8 cellular contexts compared by ENCODE assay signal in genomic region chr3:197186887-197187588, GRCh38.
DNase-seq lines count a peak whose midpoint lies in the region; ATAC-seq and TF ChIP-seq lines count a peak whose summit lies in the region.

No MANE protein-coding gene starts in this region.

- no peaks in the 10 kb centered on the region for H3K27me3 ChIP-seq in endodermal cell (ENCODE audit: control insufficient read depth, insufficient read depth, low read length, poor library complexity, severe bottlenecking)

- in situ Hi-C loops in SK-MEL-5 (cut with HindIII; ENCODE audit: low pct_unique_long_range_greater_than_20kb, low sequenced_read_pairs), result no loop called here

- no peaks in the 10 kb centered on the region for H3K9me3 Mint-ChIP-seq in endodermal cell

- no peaks in the 10 kb centered on the region for H3K27me3 Mint-ChIP-seq in endodermal cell (ENCODE audit: insufficient read depth)

- peak; percentile 83 for DNase-seq in DMS153 treated with DMSO at 0.1 percent for 48 hours (lab: John Stamatoyannopoulos, UW; ENCODE audit: unreplicated experiment)
- DNase-seq in NCI-H1105 (lab: John Stamatoyannopoulos, UW), result peak; percentile 79
- DNase-seq in SK-MEL-5 (ENCODE audit: low read depth, low spot score), result peak; percentile 76
- DNase-seq in endodermal cell, result no peak
- DNase-seq in middle frontal gyrus (ENCODE audit: extremely low spot score, low spot score), result peak; percentile 48
- DNase-seq in cortex of kidney (lab: John Stamatoyannopoulos, UW), result no peak

- no peak overlapping the region for H3K27ac Mint-ChIP-seq in endodermal cell

- H3K4me1 ChIP-seq in endodermal cell (ENCODE audit: control insufficient read depth, insufficient read depth, low read length), result no peaks in the 10 kb centered on the region

- H3K27ac ChIP-seq in endodermal cell (ENCODE audit: low read depth, low read length), result no peak overlapping the region

- H3K9ac ChIP-seq in endodermal cell (ENCODE audit: extremely low read depth, low read length, poor library complexity, severe bottlenecking), result no peak overlapping the region

- TF ChIP-seq CTCF in endodermal cell (conservative IDR thresholded peaks at IDR 0.05), result peak; percentile 91

- 78% methylated on average over 1 of the region's 1 CpG; no CpG with 5 or more reads in 1 of the 2 experiments for WGBS in endodermal cell (ENCODE audit: insufficient coverage in 1 of 2, insufficient read length in 1 of 2), 2 experiments

- H3K4me3 Mint-ChIP-seq in endodermal cell, result no peak overlapping the region

- H3K36me3 ChIP-seq in endodermal cell (ENCODE audit: control insufficient read depth, insufficient read depth, low read length), result peaks cover 12% of the 10 kb centered on the region

- H3K36me3 Mint-ChIP-seq in endodermal cell (ENCODE audit: low read depth), result peaks cover 14% of the 10 kb centered on the region

- ATAC-seq in GM19463 (IDR thresholded peaks at IDR 0.05; ENCODE audit: unreplicated experiment) (peak; percentile 76), HG03342 (IDR thresholded peaks at IDR 0.05; ENCODE audit: unreplicated experiment) (no peak)

- H3K4me3 ChIP-seq in endodermal cell (ENCODE audit: low read length), result no peak overlapping the region

- H3K9me3 ChIP-seq in endodermal cell (ENCODE audit: control insufficient read depth, low read length), result peaks cover 3% of the 10 kb centered on the region

- H3K4me1 Mint-ChIP-seq in endodermal cell, result peaks cover 16% of the 10 kb centered on the region

Comparison
In these comparisons a context has a peak if more than half of its experiments do, and no peak if none do; other contexts are left out.
1. DNase-seq: peak in DMS153 treated with DMSO at 0.1 percent for 48 hours (single experiment), NCI-H1105 (single experiment), SK-MEL-5 (single experiment) and middle frontal gyrus (single experiment); none in endodermal cell (single experiment) and cortex of kidney (single experiment).